Comparison of ENCODE assay signal across 1 cellular context in genomic region chr1:55053265-55053954, GRCh38.
TF ChIP-seq lines count a peak whose summit lies in the region.

No MANE protein-coding gene starts in this region.

TF ChIP-seq in HepG2, 621 proteins besides CTCF, POLR2A, EP300 and RAD21 (continued from another document and continues in another):
- TF ChIP-seq ZBTB46 (CRISPR knock-in tag; IDR thresholded peaks at IDR 0.05; ENCODE audit: borderline replicate concordance): no peak
- TF ChIP-seq ZFY (CRISPR knock-in tag; IDR thresholded peaks at IDR 0.05): peak; percentile 37
- TF ChIP-seq NR2F2 (IDR thresholded peaks at IDR 0.05; ENCODE audit: borderline replicate concordance, low read depth): peak; percentile 99
- peak; percentile 67 for TF ChIP-seq HDAC1 (CRISPR knock-in tag; IDR thresholded peaks at IDR 0.05)
- TF ChIP-seq ZNF350 (CRISPR knock-in tag; IDR thresholded peaks at IDR 0.05; ENCODE audit: borderline replicate concordance, low read depth): no peak
- no peak for TF ChIP-seq NRL (CRISPR knock-in tag; IDR thresholded peaks at IDR 0.05; ENCODE audit: borderline replicate concordance)
- no peak for TF ChIP-seq KLF12 (CRISPR knock-in tag; IDR thresholded peaks at IDR 0.05; ENCODE audit: borderline replicate concordance)
- TF ChIP-seq RARA (CRISPR knock-in tag; IDR thresholded peaks at IDR 0.05): peak; percentile 94
- no peak for TF ChIP-seq ZNF253 (CRISPR knock-in tag; IDR thresholded peaks at IDR 0.05; ENCODE audit: borderline replicate concordance)
- TF ChIP-seq DBP (CRISPR knock-in tag; IDR thresholded peaks at IDR 0.05; ENCODE audit: not compliant biosample characterization): no peak
- no peak for TF ChIP-seq REXO4 (CRISPR knock-in tag; IDR thresholded peaks at IDR 0.05; ENCODE audit: borderline replicate concordance)
- no peak for TF ChIP-seq ZNF143 (CRISPR knock-in tag; IDR thresholded peaks at IDR 0.05)
- no peak for TF ChIP-seq MXD4 (CRISPR knock-in tag; IDR thresholded peaks at IDR 0.05)
- no peak for TF ChIP-seq MIER3 (CRISPR knock-in tag; IDR thresholded peaks at IDR 0.05; ENCODE audit: borderline replicate concordance)
- TF ChIP-seq ZBTB33 (CRISPR knock-in tag; IDR thresholded peaks at IDR 0.05): no peak
- TF ChIP-seq PHF21A (CRISPR knock-in tag; IDR thresholded peaks at IDR 0.05): peak; percentile 68; the same call in 1 of the 2 replicates
- no peak for TF ChIP-seq SNAPC5 (CRISPR knock-in tag; IDR thresholded peaks at IDR 0.05; ENCODE audit: borderline replicate concordance)
- no peak for TF ChIP-seq STAT5B (CRISPR knock-in tag; IDR thresholded peaks at IDR 0.05)
- TF ChIP-seq PCBP1 (IDR thresholded peaks at IDR 0.05; ENCODE audit: borderline replicate concordance, low read depth, low read length): no peak
- TF ChIP-seq ZNF614 (CRISPR knock-in tag; IDR thresholded peaks at IDR 0.05; ENCODE audit: borderline replicate concordance): no peak
- TF ChIP-seq ATF1 (CRISPR knock-in tag; IDR thresholded peaks at IDR 0.05): no peak
- TF ChIP-seq NFIC (IDR thresholded peaks at IDR 0.05; ENCODE audit: low read length): 0 out of 2 replicates have a peak, but pooled peaks have one; percentile 36
- no peak for TF ChIP-seq ZNF510 (CRISPR knock-in tag; IDR thresholded peaks at IDR 0.05; ENCODE audit: low read depth)
- no peak for TF ChIP-seq KLF15 (CRISPR knock-in tag; IDR thresholded peaks at IDR 0.05; ENCODE audit: borderline replicate concordance)
- no peak for TF ChIP-seq SRF (IDR thresholded peaks at IDR 0.05; ENCODE audit: low read depth, low read length)
- no peak for TF ChIP-seq TFAP4 (IDR thresholded peaks at IDR 0.05; ENCODE audit: borderline replicate concordance, low read depth)
- TF ChIP-seq DZIP1 (CRISPR knock-in tag; IDR thresholded peaks at IDR 0.05): no peak
- TF ChIP-seq IRX3 (CRISPR knock-in tag; IDR thresholded peaks at IDR 0.05; ENCODE audit: borderline replicate concordance, low read depth): no peak
- no peak for TF ChIP-seq ZNF225 (CRISPR knock-in tag; IDR thresholded peaks at IDR 0.05)
- TF ChIP-seq PRPF4 (IDR thresholded peaks at IDR 0.05; ENCODE audit: low read depth, low read length, poor library complexity, severe bottlenecking): no peak
- no peak for TF ChIP-seq E2F1 (CRISPR knock-in tag; IDR thresholded peaks at IDR 0.05)
- no peak for TF ChIP-seq ZNF326 (CRISPR knock-in tag; IDR thresholded peaks at IDR 0.05; ENCODE audit: borderline replicate concordance)
- no peak for TF ChIP-seq JUN (CRISPR knock-in tag; IDR thresholded peaks at IDR 0.05)
- no peak; the same call in 1 of the 2 replicates for TF ChIP-seq FOXO1 (CRISPR knock-in tag; IDR thresholded peaks at IDR 0.05)
- TF ChIP-seq ZNF704 (CRISPR knock-in tag; IDR thresholded peaks at IDR 0.05; ENCODE audit: borderline replicate concordance): no peak
- no peak for TF ChIP-seq E2F5 (CRISPR knock-in tag; conservative IDR thresholded peaks at IDR 0.05)
- TF ChIP-seq NR0B2 (CRISPR knock-in tag; IDR thresholded peaks at IDR 0.05): no peak
- TF ChIP-seq ZNF563 (CRISPR knock-in tag; IDR thresholded peaks at IDR 0.05): no peak
- TF ChIP-seq RFXANK (CRISPR knock-in tag; IDR thresholded peaks at IDR 0.05): no peak
- no peak for TF ChIP-seq ZNF564 (CRISPR knock-in tag; IDR thresholded peaks at IDR 0.05)
- no peak for TF ChIP-seq SALL2 (CRISPR knock-in tag; IDR thresholded peaks at IDR 0.05)
- TF ChIP-seq ZNF670 (CRISPR knock-in tag; IDR thresholded peaks at IDR 0.05; ENCODE audit: borderline replicate concordance): no peak
- peak; percentile 53; the same call in 1 of the 2 replicates for TF ChIP-seq PATZ1 (CRISPR knock-in tag; IDR thresholded peaks at IDR 0.05)
- TF ChIP-seq KDM6A (CRISPR knock-in tag; IDR thresholded peaks at IDR 0.05; ENCODE audit: low read depth): no peak; the same call in 1 of the 2 replicates
- TF ChIP-seq MIXL1 (CRISPR knock-in tag; IDR thresholded peaks at IDR 0.05): no peak
- no peak for TF ChIP-seq ZBTB21 (CRISPR knock-in tag; IDR thresholded peaks at IDR 0.05)
- TF ChIP-seq ZNF124 (CRISPR knock-in tag; IDR thresholded peaks at IDR 0.05): no peak
- no peak for TF ChIP-seq STAT6 (CRISPR knock-in tag; IDR thresholded peaks at IDR 0.05; ENCODE audit: borderline replicate concordance)
- no peak for TF ChIP-seq ZNF580 (CRISPR knock-in tag; IDR thresholded peaks at IDR 0.05; ENCODE audit: borderline replicate concordance, low read depth)
